ENCODE assay signal across 31 cellular contexts in the genomic region with DNA sequence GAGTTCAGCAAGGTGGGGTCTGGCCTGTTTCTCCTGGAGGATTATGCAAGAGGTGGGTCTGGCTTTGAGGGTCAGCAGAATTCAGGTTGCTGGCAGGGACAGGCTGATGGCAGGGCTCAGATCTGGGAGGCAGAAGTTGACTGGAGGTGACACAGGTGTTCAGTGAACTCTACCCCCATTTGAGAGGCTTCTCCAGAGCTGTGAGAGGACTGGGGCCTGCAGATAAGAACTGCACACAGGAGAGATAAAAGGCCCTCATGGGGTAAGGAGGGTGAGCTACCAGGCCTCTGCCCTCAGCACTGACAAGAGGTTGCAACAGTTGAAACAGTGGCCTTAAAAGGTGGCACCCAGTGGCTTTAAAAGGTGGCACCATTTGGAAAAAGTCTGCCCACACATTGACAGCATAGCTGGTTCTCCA. TPM values are rescaled to one million over a fixed set of nuclear protein-coding genes. Genes with fewer than 3 reads are reported as not detected.
"Had no signal": no experiment of that assay in that cellular context is flagged by ENCODE, and none has a peak within 500 bp of the region (broad histone marks: within the 10 kb centered on the region; RNA-seq: fewer than 3 reads in every experiment).

No MANE protein-coding gene starts in this region.

- H3K79me2 ChIP-seq: parathyroid adenoma had no signal

- H3K27ac ChIP-seq: esophagus squamous epithelium, parathyroid adenoma, psoas muscle, sigmoid colon, suprapubic skin, tibial artery, VCaP had no signal

- H3K27me3 ChIP-seq: esophagus squamous epithelium, sigmoid colon, suprapubic skin, tibial artery had no signal

- FAIRE-seq: bronchial epithelial cell, frontal cortex had no signal

- DNase-seq: activated CD4-positive, alpha-beta T cell treated with anti-CD3 and anti-CD28 coated beads for 4 hours; activated CD4-positive, alpha-beta T cell treated with anti-CD3 and anti-CD28 coated beads, Interleukin-2, amount 50 U/mL, for 4 hours; activated effector memory CD4-positive, alpha-beta T cell treated with Interleukin-2 at 50 U/mL for 16 hours; activated naive CD4-positive, alpha-beta T cell treated with Interleukin-2 at 50 U/mL for 16 hours; activated T-cell treated with anti-CD3 and anti-CD28 coated beads for 4 hours; activated T-cell treated with anti-CD3 and anti-CD28 coated beads, Interleukin-2, amount 50 U/mL, for 72 hours; anterior cingulate cortex; endodermal cell; esophagus squamous epithelium; glutamatergic neuron; islet precursor cell; left cardiac atrium; midbrain; naive thymus-derived CD8-positive, alpha-beta T cell; occipital lobe; psoas muscle; sigmoid colon; stimulated activated CD4-positive, alpha-beta T cell treated with anti-CD3 and anti-CD28 coated beads, Interleukin-2, amount 100 ng/mL, for 24 hours; stimulated activated naive CD4-positive, alpha-beta T cell; T-helper 2 cell; tibial artery had no signal

- H2AFZ ChIP-seq: parathyroid adenoma had no signal

- H3K4me2 ChIP-seq: smooth muscle cell had no signal

- H3K4me3 Mint-ChIP-seq: activated naive CD8-positive, alpha-beta T cell; activated T-cell treated with anti-CD3 and anti-CD28 coated beads, Interleukin-2, amount 50 U/mL, for 72 hours; central memory CD8-positive, alpha-beta T cell; dendritic cell treated with granulocyte-macrophage colony-stimulating factor and Interleukin-4, amounts not matched to agents 40 ng/mL and 50 ng/mL, for 4 days; endodermal cell; naive thymus-derived CD8-positive, alpha-beta T cell; neural crest cell had no signal

- H3K4me3 ChIP-seq: esophagus squamous epithelium, psoas muscle, sigmoid colon, smooth muscle cell, suprapubic skin, tibial artery had no signal

- H3K4me1 ChIP-seq: esophagus squamous epithelium, psoas muscle, sigmoid colon, suprapubic skin, tibial artery had no signal

- H3K27ac Mint-ChIP-seq: activated naive CD8-positive, alpha-beta T cell; activated T-cell treated with anti-CD3 and anti-CD28 coated beads, Interleukin-2, amount 50 U/mL, for 72 hours; dendritic cell treated with granulocyte-macrophage colony-stimulating factor and Interleukin-4, amounts not matched to agents 40 ng/mL and 50 ng/mL, for 4 days; endodermal cell had no signal

- H3K9me3 ChIP-seq: esophagus squamous epithelium, psoas muscle, sigmoid colon, suprapubic skin, tibial artery had no signal

- H3K36me3 ChIP-seq: esophagus squamous epithelium, sigmoid colon, suprapubic skin, tibial artery had no signal

- H3K36me3 Mint-ChIP-seq: activated naive CD8-positive, alpha-beta T cell; naive thymus-derived CD8-positive, alpha-beta T cell had no signal

- H3K9ac ChIP-seq: parathyroid adenoma had no signal

- H3K9me3 Mint-ChIP-seq: activated T-cell treated with anti-CD3 and anti-CD28 coated beads, Interleukin-2, amount 50 U/mL, for 72 hours; central memory CD8-positive, alpha-beta T cell; endodermal cell; naive thymus-derived CD8-positive, alpha-beta T cell; neural crest cell had no signal

- H3K4me1 Mint-ChIP-seq: central memory CD8-positive, alpha-beta T cell; naive thymus-derived CD8-positive, alpha-beta T cell; neural crest cell had no signal

- ATAC-seq: activated T-cell treated with anti-CD3 and anti-CD28 coated beads, Interleukin-2, amount 50 U/mL, for 72 hours; left cardiac atrium; naive thymus-derived CD8-positive, alpha-beta T cell; psoas muscle had no signal

RNA-seq across cellular contexts. Expression of a gene that starts 13.1 kb away (rescaled TPM):
- polyA plus RNA-seq: naive thymus-derived CD8-positive, alpha-beta T cell had no signal
